Comparison of ENCODE assay signal across 31 cellular contexts in the genomic region with DNA sequence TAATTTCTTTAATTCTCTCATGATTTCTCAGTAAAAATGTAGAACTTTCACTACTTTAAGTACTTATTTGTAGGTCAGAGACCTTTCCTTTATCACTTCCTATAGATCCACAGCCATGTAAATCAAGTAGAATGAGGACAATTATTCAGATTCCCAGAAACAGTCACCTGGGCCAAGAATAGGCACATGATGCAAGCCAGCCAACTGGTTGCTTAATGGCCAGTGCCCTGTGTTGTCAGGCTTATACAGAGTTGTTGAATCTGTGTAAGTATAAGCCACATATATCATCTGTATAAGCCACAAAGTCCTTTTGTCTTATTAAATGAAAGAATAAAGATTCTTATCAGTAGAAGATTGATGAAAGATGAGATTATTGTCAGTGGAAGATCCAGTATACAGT. TPM values are rescaled to one million over a fixed set of nuclear protein-coding genes. Genes with fewer than 3 reads are reported as not detected.
DNase-seq lines count a peak whose midpoint lies in the region; ATAC-seq and TF ChIP-seq lines count a peak whose summit lies in the region.
"Had no signal": no experiment of that assay in that cellular context is flagged by ENCODE, and none has a peak within 500 bp of the region (broad histone marks: within the 10 kb centered on the region; RNA-seq: fewer than 3 reads in every experiment).

No MANE protein-coding gene starts in this region.

- H3K9me3 ChIP-seq in SU-DHL-6 (ENCODE audit: insufficient read depth, low read length) (no peaks in the 10 kb centered on the region), neuronal stem cell (replicated peaks in 1 of 2; ENCODE audit: control insufficient read depth in 2 of 2, insufficient read depth in 1 of 2, low read depth in 1 of 2, low read length in 2 of 2) (no peaks in the 10 kb centered on the region), SK-N-SH (no peaks in the 10 kb centered on the region)
- H3K9me3 ChIP-seq: adrenal gland, MG63, right atrium auricular region had no signal

- no peak for ATAC-seq in HG02970 (IDR thresholded peaks at IDR 0.05; ENCODE audit: low FRiP score, unreplicated experiment)
- ATAC-seq: activated CD4-positive, alpha-beta T cell treated with anti-CD3 and anti-CD28 coated beads for 36 hours; activated CD8-positive, alpha-beta T cell treated with anti-CD3 and anti-CD28 coated beads for 36 hours; left lobe of liver; SK-N-SH treated with all-trans-retinoic acid at 6 μM for 48 hours; T-helper 17 cell had no signal

- H2BK12ac ChIP-seq in neuronal stem cell (ENCODE audit: low read length): no peak overlapping the region

- peaks cover 32% of the 10 kb centered on the region for H3K36me3 Mint-ChIP-seq in IgD-negative memory B cell
- H3K36me3 Mint-ChIP-seq: activated naive CD4-positive, alpha-beta T cell treated with anti-CD3 and anti-CD28 coated beads, Interleukin-2, amount 10 ng/mL, durations not matched to agents 7 days and 5 days had no signal

- H2BK120ac ChIP-seq in neuronal stem cell (ENCODE audit: low read depth, low read length): no peak overlapping the region

- H4K91ac ChIP-seq in neuronal stem cell (ENCODE audit: low read depth, low read length, poor library complexity): no peak overlapping the region

- no peak overlapping the region for H3K18ac ChIP-seq in neuronal stem cell (ENCODE audit: low read length)

- peaks cover 0 to 4% (median 3%) of the 10 kb centered on the region in 3 donors for H3K9me3 Mint-ChIP-seq in IgD-negative memory B cell
- H3K9me3 Mint-ChIP-seq: activated CD8-positive, alpha-beta T cell treated with anti-CD3 and anti-CD28 coated beads for 36 hours; activated naive CD4-positive, alpha-beta T cell treated with anti-CD3 and anti-CD28 coated beads, Interleukin-2, amount 10 ng/mL, durations not matched to agents 7 days and 5 days; activated T-helper 1 cell treated with anti-CD3 and anti-CD28 coated beads, Interleukin-12 subunit alpha, Interleukin-12 subunit beta, Interleukin-2, Interleukin-4 antibody, amounts not matched to agents 30 ng/mL and 10 ng/mL and 1 ng/mL, durations not matched to agents 14 hours and 24 hours and 36 hours; central memory CD8-positive, alpha-beta T cell; dendritic cell treated with granulocyte-macrophage colony-stimulating factor and Interleukin-4, amounts not matched to agents 40 ng/mL and 50 ng/mL, for 4 days had no signal

- no peaks in the 10 kb centered on the region for H3K79me1 ChIP-seq in neuronal stem cell (ENCODE audit: low read depth, low read length)

- TF ChIP-seq EP300 in SK-N-SH (IDR thresholded peaks at IDR 0.05; ENCODE audit: borderline replicate concordance in 1 of 2, low read depth in 1 of 2, low read length in 1 of 2): no peak

- H3K27ac ChIP-seq in SU-DHL-6 (ENCODE audit: low read depth, low read length): peak overlapping the region; percentile 58
- no peak overlapping the region for H3K27ac ChIP-seq in neuronal stem cell (replicated peaks; ENCODE audit: low read length)
- no peak overlapping the region for H3K27ac ChIP-seq in SK-N-SH (ENCODE audit: low read depth in 2 of 2, low read length in 1 of 2)
- H3K27ac ChIP-seq: adrenal gland, right atrium auricular region, tibial nerve had no signal

- H2BK15ac ChIP-seq in neuronal stem cell (ENCODE audit: low read length): no peak overlapping the region

- H3K4me3 ChIP-seq in SU-DHL-6 (ENCODE audit: insufficient read depth, low read length, poor library complexity, severe bottlenecking) (peak overlapping the region; percentile 18), neuronal stem cell (ENCODE audit: low read length in 2 of 2) (no peak overlapping the region), SK-N-SH (ENCODE audit: low read depth in 2 of 2, low read length in 1 of 2) (no peak overlapping the region)
- H3K4me3 ChIP-seq: adrenal gland, MG63, right atrium auricular region, smooth muscle cell, tibial nerve had no signal

- H3K4me1 ChIP-seq in neuronal stem cell (ENCODE audit: control insufficient read depth in 2 of 2, insufficient read depth in 1 of 2, low read depth in 1 of 2, low read length in 2 of 2) (no peaks in the 10 kb centered on the region), SK-N-SH (ENCODE audit: control insufficient read depth in 1 of 2, insufficient read depth in 2 of 2, low read depth in 1 of 2, low read length in 1 of 2) (no peaks in the 10 kb centered on the region; a peak in 2 of 4 replicates)
- H3K4me1 ChIP-seq: adrenal gland had no signal

- TF ChIP-seq CTCF in SU-DHL-6 (IDR thresholded peaks at IDR 0.05; ENCODE audit: insufficient read depth, low read length, poor library complexity, severe bottlenecking) (no peak), SK-N-SH (IDR thresholded peaks at IDR 0.05) (no peak)

- DNase-seq in GF-D8 (lab: John Stamatoyannopoulos, UW): peak; percentile 13
- no peak for DNase-seq in neuronal stem cell (ENCODE audit: low spot score)
- no peak for DNase-seq in cerebellar cortex (ENCODE audit: low spot score)
- DNase-seq in SK-N-SH: no peak
- DNase-seq: activated CD4-positive, alpha-beta T cell treated with anti-CD3 and anti-CD28 coated beads for 36 hours; activated CD8-positive, alpha-beta memory T cell treated with anti-CD3 and anti-CD28 coated beads, Interleukin-2, amount 50 U/mL, for 48 hours; activated CD8-positive, alpha-beta T cell treated with anti-CD3 and anti-CD28 coated beads for 36 hours; activated naive CD4-positive, alpha-beta T cell treated with anti-CD3 and anti-CD28 coated beads, Interleukin-2, amount 10 ng/mL, durations not matched to agents 7 days and 5 days; adrenal gland; C1 segment of cervical spinal cord; DMS53; glutamatergic neuron; KBM-7; MG63; NCI-H1436; NCI-H2081; NCI-H226; stimulated activated CD4-positive, alpha-beta T cell treated with anti-CD3 and anti-CD28 coated beads, Interleukin-1b, Interleukin-23, amount 100 ng/mL, for 48 hours; T-helper 17 cell had no signal

- no peak overlapping the region for H3K23ac ChIP-seq in neuronal stem cell (ENCODE audit: low read depth, low read length, poor library complexity)

- no peak for TF ChIP-seq RAD21 in SK-N-SH (IDR thresholded peaks at IDR 0.05; ENCODE audit: low read length)

- H3K79me2 ChIP-seq in SU-DHL-6 (ENCODE audit: insufficient read depth, low read length) (no peaks in the 10 kb centered on the region), SK-N-SH (ENCODE audit: insufficient read depth) (no peaks in the 10 kb centered on the region)

- H3K4me2 ChIP-seq in SU-DHL-6 (ENCODE audit: low read depth, low read length, poor library complexity, severe bottlenecking) (peak overlapping the region; percentile 59), neuronal stem cell (ENCODE audit: insufficient read depth, low read length, poor library complexity, severe bottlenecking) (no peak overlapping the region), SK-N-SH (no peak overlapping the region)
- H3K4me2 ChIP-seq: smooth muscle cell had no signal

- H3K9ac ChIP-seq in SU-DHL-6 (ENCODE audit: low read length): peak overlapping the region; percentile 32
- H3K9ac ChIP-seq in neuronal stem cell (ENCODE audit: low read depth, low read length, poor library complexity): no peak overlapping the region
- H3K9ac ChIP-seq in SK-N-SH: no peak overlapping the region

- H3F3A ChIP-seq in SU-DHL-6 (ENCODE audit: insufficient read depth) (peaks cover 21% of the 10 kb centered on the region; the same call in 1 of the 2 replicates), SK-N-SH (replicated peaks; ENCODE audit: insufficient read depth) (no peaks in the 10 kb centered on the region)

- H2AFZ ChIP-seq in SU-DHL-6 (ENCODE audit: low read depth, low read length, severe bottlenecking): no peak overlapping the region
- peak overlapping the region; percentile 28 for H2AFZ ChIP-seq in neuronal stem cell (ENCODE audit: low read length)
- H2AFZ ChIP-seq in SK-N-SH (ENCODE audit: low read depth): no peak overlapping the region

- H2BK5ac ChIP-seq in neuronal stem cell (ENCODE audit: low read length): no peak overlapping the region

- H2AK5ac ChIP-seq in neuronal stem cell (ENCODE audit: low read depth, low read length): no peak overlapping the region

- no peak overlapping the region for H4K8ac ChIP-seq in neuronal stem cell (ENCODE audit: low read depth, low read length)

- CTCF ChIA-PET in SK-N-SH (lab: Yijun Ruan, JAX): no interaction called here

- H3K9me2 ChIP-seq in SU-DHL-6 (replicated peaks; ENCODE audit: insufficient read depth, low read length) (no peaks in the 10 kb centered on the region), SK-N-SH (no peaks in the 10 kb centered on the region)

- no peaks in the 10 kb centered on the region for H4K20me1 ChIP-seq in SU-DHL-6 (ENCODE audit: low read depth, low read length)
- no peaks in the 10 kb centered on the region for H4K20me1 ChIP-seq in SK-N-SH (ENCODE audit: insufficient read depth)

- H3K27ac Mint-ChIP-seq in IgD-negative memory B cell: peak overlapping the region; percentile 69 to 96 (median 95)
- H3K27ac Mint-ChIP-seq: activated CD4-positive, alpha-beta T cell treated with anti-CD3 and anti-CD28 coated beads for 36 hours; activated CD8-positive, alpha-beta T cell treated with anti-CD3 and anti-CD28 coated beads for 36 hours; activated naive CD4-positive, alpha-beta T cell treated with anti-CD3 and anti-CD28 coated beads, Interleukin-2, amount 10 ng/mL, durations not matched to agents 7 days and 5 days; activated T-helper 1 cell treated with anti-CD3 and anti-CD28 coated beads, Interleukin-12 subunit alpha, Interleukin-12 subunit beta, Interleukin-2, Interleukin-4 antibody, amounts not matched to agents 30 ng/mL and 10 ng/mL and 1 ng/mL, durations not matched to agents 14 hours and 24 hours and 36 hours; dendritic cell treated with granulocyte-macrophage colony-stimulating factor and Interleukin-4, amounts not matched to agents 40 ng/mL and 50 ng/mL, for 4 days; T-helper 17 cell had no signal

- peaks cover 42 to 49% (median 46%) of the 10 kb centered on the region in 3 donors for H3K4me1 Mint-ChIP-seq in IgD-negative memory B cell
- H3K4me1 Mint-ChIP-seq: central memory CD8-positive, alpha-beta T cell had no signal

- POLR2A ChIA-PET in SK-N-SH (lab: Yijun Ruan, JAX): no interaction called here

- H3K36me3 ChIP-seq in SU-DHL-6 (ENCODE audit: low read length) (no peaks in the 10 kb centered on the region), neuronal stem cell (replicated peaks in 1 of 2; ENCODE audit: control insufficient read depth in 2 of 2, insufficient read depth in 2 of 2, low read length in 2 of 2) (no peaks in the 10 kb centered on the region), SK-N-SH (replicated peaks in 1 of 2; ENCODE audit: control insufficient read depth in 1 of 2, insufficient read depth in 2 of 2, low read length in 1 of 2) (no peaks in the 10 kb centered on the region)
- H3K36me3 ChIP-seq: adrenal gland, MG63, right atrium auricular region, tibial nerve had no signal

- no peaks in the 10 kb centered on the region for H3K27me3 Mint-ChIP-seq in IgD-negative memory B cell
- H3K27me3 Mint-ChIP-seq: dendritic cell treated with granulocyte-macrophage colony-stimulating factor and Interleukin-4, amounts not matched to agents 40 ng/mL and 50 ng/mL, for 4 days had no signal

- H3K27me3 ChIP-seq in SU-DHL-6 (ENCODE audit: low read length) (no peaks in the 10 kb centered on the region), neuronal stem cell (ENCODE audit: control insufficient read depth in 3 of 3, insufficient read depth in 3 of 3, low read depth in 1 of 3, low read length in 3 of 3) (no peaks in the 10 kb centered on the region), SK-N-SH (ENCODE audit: insufficient read depth) (no peaks in the 10 kb centered on the region)
- H3K27me3 ChIP-seq: adrenal gland, MG63, tibial nerve had no signal

- H3K4ac ChIP-seq in neuronal stem cell (ENCODE audit: low read length): no peak overlapping the region

- H3K4me3 Mint-ChIP-seq in IgD-negative memory B cell: peak overlapping the region; percentile 69 to 98 (median 90)
- H3K4me3 Mint-ChIP-seq: activated CD4-positive, alpha-beta T cell treated with anti-CD3 and anti-CD28 coated beads for 36 hours; activated CD8-positive, alpha-beta T cell treated with anti-CD3 and anti-CD28 coated beads for 36 hours; activated naive CD4-positive, alpha-beta T cell treated with anti-CD3 and anti-CD28 coated beads, Interleukin-2, amount 10 ng/mL, durations not matched to agents 7 days and 5 days; activated T-helper 1 cell treated with anti-CD3 and anti-CD28 coated beads, Interleukin-12 subunit alpha, Interleukin-12 subunit beta, Interleukin-2, Interleukin-4 antibody, amounts not matched to agents 30 ng/mL and 10 ng/mL and 1 ng/mL, durations not matched to agents 14 hours and 24 hours and 36 hours; central memory CD8-positive, alpha-beta T cell; dendritic cell treated with granulocyte-macrophage colony-stimulating factor and Interleukin-4, amounts not matched to agents 40 ng/mL and 50 ng/mL, for 4 days; T-helper 17 cell had no signal

- H3K14ac ChIP-seq in neuronal stem cell (ENCODE audit: low read length): no peak overlapping the region

RNA-seq across cellular contexts. Expression of a gene that starts 5.2 kb away (rescaled TPM):
- polyA plus RNA-seq in IgD-negative memory B cell (599 TPM), SK-N-SH (2012; rRNA removed) (0.05 TPM in 1 of 2 replicates, not detected in the other)
- 0.52 TPM for polyA plus RNA-seq in neuronal stem cell (2013, experiment 1 of 2)
- polyA plus RNA-seq in neuronal stem cell (2013, experiment 2 of 2): 0.44 TPM
- polyA plus RNA-seq in SK-N-SH (2012; cell fraction: cytosol; rRNA removed): 0.04 TPM in 1 of 2 replicates, not detected in the other
- 0.02 TPM in 1 of 2 replicates, not detected in the other for polyA plus RNA-seq in SK-N-SH (2012; cell fraction: nucleus; rRNA removed)
- polyA plus RNA-seq: neural cell had no signal

Comparison
In these comparisons a context has a peak if more than half of its experiments do, and no peak if none do; other contexts are left out.
1. RNA of a gene that starts 5.2 kb away (polyA plus RNA-seq): 599 TPM in IgD-negative memory B cell (single experiment); 0.02 to 0.05 TPM in SK-N-SH; every median in the first group is over 100 times any median in the second.